8 cellular contexts compared by ENCODE assay signal in the genomic region with DNA sequence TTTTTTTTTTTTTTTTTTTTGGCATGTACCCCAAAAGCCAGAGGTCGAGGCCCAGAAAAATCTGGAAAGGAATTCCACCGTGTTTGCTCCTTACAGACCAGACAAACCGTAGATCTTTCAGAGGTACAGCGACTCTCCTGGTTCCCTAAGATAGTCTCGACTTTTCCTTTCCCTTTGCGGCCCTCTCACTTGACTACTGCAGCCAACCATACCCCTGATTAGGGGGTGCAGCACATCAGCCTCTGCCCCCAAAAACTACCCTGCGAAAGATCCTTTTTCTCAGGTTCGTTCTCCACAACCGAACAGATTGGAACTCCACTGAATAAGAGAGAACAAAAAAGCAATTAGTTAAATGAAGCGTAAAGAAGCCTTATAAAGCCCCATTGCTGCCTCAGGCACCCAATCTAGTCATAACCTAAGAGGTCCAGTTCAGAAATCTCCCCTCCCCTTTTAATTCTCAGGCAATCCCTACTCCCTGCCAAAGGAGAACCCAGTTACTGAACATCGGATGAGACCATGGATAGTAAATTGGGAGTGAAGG. TPM values are rescaled to one million over a fixed set of nuclear protein-coding genes. Genes with fewer than 3 reads are reported as not detected.
DNase-seq lines count a peak whose midpoint lies in the region; ATAC-seq and TF ChIP-seq lines count a peak whose summit lies in the region.

No MANE protein-coding gene starts in this region.

- DNase-seq in NCI-H345 (lab: John Stamatoyannopoulos, UW) (peak; percentile 14), NCI-H345 treated with DMSO at 0.1 percent for 48 hours (lab: John Stamatoyannopoulos, UW; ENCODE audit: unreplicated experiment) (no peak), astrocyte of the spinal cord (ENCODE audit: low read depth, low spot score) (peak; percentile 51), left colon (no peak), tibial artery (no peak), SHP77 (lab: John Stamatoyannopoulos, UW) (no peak), activated gamma-delta T cell treated with Interleukin-2 at 50 U/mL for 16 hours (no peak)

- intact Hi-C loops in left colon (cut with DNase I, micrococcal nuclease) (no loop called here), tibial artery (cut with DNase I; ENCODE audit: low total_unique reads) (no loop called here)

- ATAC-seq in HG03354 (IDR thresholded peaks at IDR 0.05; ENCODE audit: poor library complexity, severe bottlenecking, unreplicated experiment) (peak; percentile 9), left colon (peak; percentile 31)

- H3K9me3 ChIP-seq in tibial artery = no peaks in the 10 kb centered on the region

- H3K27me3 ChIP-seq in tibial artery = no peaks in the 10 kb centered on the region

- H3K36me3 ChIP-seq in tibial artery = no peaks in the 10 kb centered on the region

- H3K4me3 ChIP-seq in astrocyte of the spinal cord (ENCODE audit: low read depth, low read length) (peak overlapping the region; percentile 76), tibial artery (peak overlapping the region; percentile 92 to 99)

- TF ChIP-seq CTCF in astrocyte of the spinal cord (IDR thresholded peaks at IDR 0.05; ENCODE audit: low read depth, low read length) = no peak
- no peak for TF ChIP-seq CTCF in tibial artery (IDR thresholded peaks at IDR 0.05)

- peak overlapping the region; percentile 96 to 97 for H3K27ac ChIP-seq in tibial artery

- in situ Hi-C loops in astrocyte of the spinal cord (cut with HindIII; ENCODE audit: low sequenced_read_pairs) = no loop called here

- H3K4me1 ChIP-seq in tibial artery = peaks cover 0 to 42% (median 26%) of the 10 kb centered on the region in 4 donors

RNA-seq across cellular contexts. Expression of a gene that starts 0.4 kb away (rescaled TPM):
- total RNA-seq in left colon = 1 to 10 TPM; 1.7 to 2.2 TPM

RNA-seq across cellular contexts. Expression of a gene that starts 23.2 kb away (rescaled TPM):
- total RNA-seq in left colon = 100 to 1,000 TPM; 108 to 125 TPM

RNA-seq across cellular contexts. Expression of a gene that starts 58.1 kb away (rescaled TPM):
- 10 to 100 TPM; 36.4 to 42.5 TPM for total RNA-seq in left colon

Comparison
In these comparisons a context has a peak if more than half of its experiments do, and no peak if none do; other contexts are left out.
1. DNase-seq: peak in NCI-H345 (single experiment) and astrocyte of the spinal cord (single experiment); none in NCI-H345 treated with DMSO at 0.1 percent for 48 hours (single experiment), left colon (0 of 2), tibial artery (0 of 2), SHP77 (0 of 2) and activated gamma-delta T cell treated with Interleukin-2 at 50 U/mL for 16 hours (single experiment).